ENCODE assay signal across 33 cellular contexts in the genomic region with DNA sequence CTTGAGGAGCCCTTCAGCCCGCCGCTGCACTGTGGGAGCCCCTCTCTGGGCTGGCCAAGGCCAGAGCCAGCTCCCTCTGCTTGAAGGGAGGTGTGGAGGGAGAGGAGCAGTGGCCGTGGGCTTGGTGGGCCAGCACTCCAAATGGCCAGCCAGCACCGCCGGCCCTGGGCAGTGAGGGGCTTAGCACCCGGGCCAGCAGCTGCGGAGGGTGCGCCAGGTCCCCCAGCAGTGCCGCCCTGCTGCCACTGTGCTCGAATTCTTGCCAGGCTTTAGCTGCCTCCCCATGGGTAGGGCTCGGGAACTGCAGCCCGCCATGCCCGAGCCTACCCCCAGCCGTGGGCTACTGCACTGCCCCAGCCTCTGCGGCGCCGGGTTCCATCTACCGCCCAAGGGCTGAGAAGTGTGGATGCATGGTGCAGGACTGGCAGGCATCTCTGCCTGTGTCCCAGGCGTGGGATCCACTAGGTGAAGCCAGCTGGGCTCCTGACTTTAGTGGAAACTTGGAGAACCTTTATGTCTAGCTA.
"Had no signal": no experiment of that assay in that cellular context is flagged by ENCODE, and none has a peak within 500 bp of the region (broad histone marks: within the 10 kb centered on the region; RNA-seq: fewer than 3 reads in every experiment).

No MANE protein-coding gene starts in this region.

- H3K4me1 Mint-ChIP-seq: activated B cell treated with CpG ODN at 0.5 μM for 24 hours; activated CD4-positive, alpha-beta T cell treated with anti-CD3 and anti-CD28 coated beads, Interleukin-2, amount 10 ng/mL, durations not matched to agents 24 days and 14 days; activated naive CD4-positive, alpha-beta T cell treated with anti-CD3 and anti-CD28 coated beads, Interleukin-2, amount 10 ng/mL, durations not matched to agents 7 days and 5 days; activated naive CD4-positive, alpha-beta T cell treated with anti-CD3 and anti-CD28 coated beads, Interleukin-2, amount 50 U/mL, for 24 hours; activated naive CD8-positive, alpha-beta T cell treated with anti-CD3 and anti-CD28 coated beads, Interleukin-2, amount 10 ng/mL, durations not matched to agents 7 days and 5 days; activated naive CD8-positive, alpha-beta T cell treated with anti-CD3 and anti-CD28 coated beads, Interleukin-2, amount 50 U/mL, for 24 hours had no signal

- H3K4me3 Mint-ChIP-seq: activated B cell treated with CpG ODN at 0.5 μM for 24 hours; activated CD4-positive, alpha-beta memory T cell treated with anti-CD3 and anti-CD28 coated beads for 36 hours; activated CD4-positive, alpha-beta T cell treated with anti-CD3 and anti-CD28 coated beads, Interleukin-2, amount 10 ng/mL, durations not matched to agents 24 days and 14 days; activated CD8-positive, alpha-beta T cell treated with anti-CD3 and anti-CD28 coated beads for 36 hours; activated naive CD4-positive, alpha-beta T cell treated with anti-CD3 and anti-CD28 coated beads, Interleukin-2, amount 10 ng/mL, durations not matched to agents 7 days and 5 days; activated naive CD4-positive, alpha-beta T cell treated with anti-CD3 and anti-CD28 coated beads, Interleukin-2, amount 50 U/mL, for 24 hours; activated naive CD8-positive, alpha-beta T cell; activated naive CD8-positive, alpha-beta T cell treated with anti-CD3 and anti-CD28 coated beads, Interleukin-2, amount 10 ng/mL, durations not matched to agents 7 days and 5 days; activated naive CD8-positive, alpha-beta T cell treated with anti-CD3 and anti-CD28 coated beads, Interleukin-2, amount 50 U/mL, for 24 hours; activated T-cell treated with anti-CD3 and anti-CD28 coated beads, Interleukin-2, amount 50 U/mL, for 4 hours; T-helper 1 cell treated with Interleukin-12 subunit alpha and Interleukin-12 subunit beta and Interleukin-4 antibody, amounts not matched to agents 30 μg/mL and 1 μg/mL, for 36 hours; T-helper 2 cell treated with Interferon-gamma antibody and Interleukin-4, amounts not matched to agents 5 μg/mL and 100 μg/mL, for 36 hours had no signal

- H3K9me3 Mint-ChIP-seq: activated B cell treated with CpG ODN at 0.5 μM for 24 hours had no signal

- H3K27me3 Mint-ChIP-seq: activated B cell treated with CpG ODN at 0.5 μM for 24 hours; activated CD4-positive, alpha-beta memory T cell treated with anti-CD3 and anti-CD28 coated beads for 36 hours; activated CD4-positive, alpha-beta T cell treated with anti-CD3 and anti-CD28 coated beads, Interleukin-2, amount 10 ng/mL, durations not matched to agents 24 days and 14 days; activated CD8-positive, alpha-beta T cell treated with anti-CD3 and anti-CD28 coated beads for 36 hours; activated naive CD4-positive, alpha-beta T cell treated with anti-CD3 and anti-CD28 coated beads, Interleukin-2, amount 10 ng/mL, durations not matched to agents 7 days and 5 days; activated naive CD4-positive, alpha-beta T cell treated with anti-CD3 and anti-CD28 coated beads, Interleukin-2, amount 50 U/mL, for 24 hours; activated naive CD8-positive, alpha-beta T cell; activated naive CD8-positive, alpha-beta T cell treated with anti-CD3 and anti-CD28 coated beads, Interleukin-2, amount 10 ng/mL, durations not matched to agents 7 days and 5 days; activated naive CD8-positive, alpha-beta T cell treated with anti-CD3 and anti-CD28 coated beads, Interleukin-2, amount 50 U/mL, for 24 hours had no signal

- H3K27me3 ChIP-seq: body of pancreas, brain microvascular endothelial cell, breast epithelium had no signal

- H3K27ac ChIP-seq: body of pancreas, brain microvascular endothelial cell, breast epithelium, VCaP had no signal

- ATAC-seq: activated CD8-positive, alpha-beta T cell treated with anti-CD3 and anti-CD28 coated beads for 36 hours; activated naive CD8-positive, alpha-beta T cell treated with anti-CD3 and anti-CD28 coated beads, Interleukin-2, amount 50 U/mL, for 24 hours; activated T-cell treated with anti-CD3 and anti-CD28 coated beads, Interleukin-2, amount 50 U/mL, for 4 hours; body of pancreas had no signal

- H3K36me3 Mint-ChIP-seq: activated CD4-positive, alpha-beta memory T cell treated with anti-CD3 and anti-CD28 coated beads for 36 hours; activated naive CD4-positive, alpha-beta T cell treated with anti-CD3 and anti-CD28 coated beads, Interleukin-2, amount 10 ng/mL, durations not matched to agents 7 days and 5 days; activated naive CD4-positive, alpha-beta T cell treated with anti-CD3 and anti-CD28 coated beads, Interleukin-2, amount 50 U/mL, for 24 hours; activated naive CD8-positive, alpha-beta T cell; activated naive CD8-positive, alpha-beta T cell treated with anti-CD3 and anti-CD28 coated beads, Interleukin-2, amount 10 ng/mL, durations not matched to agents 7 days and 5 days had no signal

- DNase-seq: activated B cell treated with CpG ODN at 0.5 μM for 24 hours; activated CD4-positive, alpha-beta memory T cell treated with anti-CD3 and anti-CD28 coated beads for 36 hours; activated CD4-positive, alpha-beta T cell treated with anti-CD3 and anti-CD28 coated beads for 4 hours; activated CD4-positive, alpha-beta T cell treated with anti-CD3 and anti-CD28 coated beads, Interleukin-2, amount 10 ng/mL, durations not matched to agents 24 days and 14 days; activated CD4-positive, alpha-beta T cell treated with anti-CD3 and anti-CD28 coated beads, Interleukin-2, amount 50 U/mL, for 1 hour; activated CD4-positive, alpha-beta T cell treated with anti-CD3 and anti-CD28 coated beads, Interleukin-2, amount 50 U/mL, for 4 hours; activated CD4-positive, CD25-positive, alpha-beta regulatory T cell treated with anti-CD3 and anti-CD28 coated beads, Interleukin-2, amount 50 U/mL, for 72 hours; activated CD8-positive, alpha-beta memory T cell treated with anti-CD3 and anti-CD28 coated beads, Interleukin-2, amount 50 U/mL, for 4 hours; activated CD8-positive, alpha-beta T cell treated with anti-CD3 and anti-CD28 coated beads for 36 hours; activated effector memory CD4-positive, alpha-beta T cell treated with Interleukin-2 at 50 U/mL for 16 hours; activated gamma-delta T cell; activated naive CD4-positive, alpha-beta T cell treated with anti-CD3 and anti-CD28 coated beads, Interleukin-2, amount 10 ng/mL, durations not matched to agents 7 days and 5 days; activated naive CD4-positive, alpha-beta T cell treated with Interleukin-2 at 50 U/mL for 16 hours; activated naive CD8-positive, alpha-beta T cell treated with anti-CD3 and anti-CD28 coated beads, Interleukin-2, amount 10 ng/mL, durations not matched to agents 7 days and 5 days; activated naive CD8-positive, alpha-beta T cell treated with anti-CD3 and anti-CD28 coated beads, Interleukin-2, amount 50 U/mL, for 24 hours; activated T-cell treated with anti-CD3 and anti-CD28 coated beads for 4 hours; activated T-cell treated with anti-CD3 and anti-CD28 coated beads, Interleukin-2, amount 50 U/mL, for 1 hour; activated T-cell treated with anti-CD3 and anti-CD28 coated beads, Interleukin-2, amount 50 U/mL, for 4 hours; amygdala; anterior cingulate cortex; body of pancreas; brain microvascular endothelial cell; central memory CD4-positive, alpha-beta T cell; T-helper 1 cell; T-helper 2 cell; T-helper 9 cell had no signal

- H3K9me3 ChIP-seq: body of pancreas had no signal

- H3K4me1 ChIP-seq: body of pancreas, breast epithelium had no signal

- H3K36me3 ChIP-seq: brain microvascular endothelial cell, breast epithelium had no signal

- H3K4me3 ChIP-seq: body of pancreas, breast epithelium had no signal

- H3K27ac Mint-ChIP-seq: activated B cell treated with CpG ODN at 0.5 μM for 24 hours; activated CD4-positive, alpha-beta memory T cell treated with anti-CD3 and anti-CD28 coated beads for 36 hours; activated CD4-positive, alpha-beta T cell treated with anti-CD3 and anti-CD28 coated beads, Interleukin-2, amount 10 ng/mL, durations not matched to agents 24 days and 14 days; activated CD8-positive, alpha-beta T cell treated with anti-CD3 and anti-CD28 coated beads for 36 hours; activated naive CD4-positive, alpha-beta T cell treated with anti-CD3 and anti-CD28 coated beads, Interleukin-2, amount 10 ng/mL, durations not matched to agents 7 days and 5 days; activated naive CD4-positive, alpha-beta T cell treated with anti-CD3 and anti-CD28 coated beads, Interleukin-2, amount 50 U/mL, for 24 hours; activated naive CD8-positive, alpha-beta T cell; activated naive CD8-positive, alpha-beta T cell treated with anti-CD3 and anti-CD28 coated beads, Interleukin-2, amount 10 ng/mL, durations not matched to agents 7 days and 5 days; activated naive CD8-positive, alpha-beta T cell treated with anti-CD3 and anti-CD28 coated beads, Interleukin-2, amount 50 U/mL, for 24 hours; activated T-helper 2 cell treated with anti-CD3 and anti-CD28 coated beads, Interferon-gamma antibody, Interleukin-2, Interleukin-4, amounts not matched to agents 10 μg/mL and 5 μg/mL and 100 μg/mL, durations not matched to agents 14 hours and 24 hours and 36 hours; T-helper 1 cell treated with Interleukin-12 subunit alpha and Interleukin-12 subunit beta and Interleukin-4 antibody, amounts not matched to agents 30 μg/mL and 1 μg/mL, for 36 hours; T-helper 2 cell treated with Interferon-gamma antibody and Interleukin-4, amounts not matched to agents 5 μg/mL and 100 μg/mL, for 36 hours had no signal
